ENCODE assay signal across 2 cellular contexts in genomic region chr1:201775380-201775779, GRCh38.
TF ChIP-seq lines count a peak whose summit lies in the region.

No MANE protein-coding gene starts in this region.

TF ChIP-seq in SK-N-SH, 30 proteins besides CTCF, POLR2A, EP300 and RAD21 (continued from another document):
- TF ChIP-seq POLR2AphosphoS5 (IDR thresholded peaks at IDR 0.05; ENCODE audit: low read depth, low read length) (no peak), FOXJ3 (CRISPR knock-in tag; IDR thresholded peaks at IDR 0.05) (no peak), TCF12 (IDR thresholded peaks at IDR 0.05) (no peak), YY1 (IDR thresholded peaks at IDR 0.05; ENCODE audit: low read depth) (no peak), MAX (IDR thresholded peaks at IDR 0.05; ENCODE audit: low read depth) (no peak), FOSL2 (IDR thresholded peaks at IDR 0.05; ENCODE audit: borderline replicate concordance, low read depth) (no peak), NRF1 (IDR thresholded peaks at IDR 0.05; ENCODE audit: low read depth, low read length) (no peak), SMC3 (IDR thresholded peaks at IDR 0.05; ENCODE audit: low read depth, low read length) (no peak)
- TF ChIP-seq, protein P1, sequence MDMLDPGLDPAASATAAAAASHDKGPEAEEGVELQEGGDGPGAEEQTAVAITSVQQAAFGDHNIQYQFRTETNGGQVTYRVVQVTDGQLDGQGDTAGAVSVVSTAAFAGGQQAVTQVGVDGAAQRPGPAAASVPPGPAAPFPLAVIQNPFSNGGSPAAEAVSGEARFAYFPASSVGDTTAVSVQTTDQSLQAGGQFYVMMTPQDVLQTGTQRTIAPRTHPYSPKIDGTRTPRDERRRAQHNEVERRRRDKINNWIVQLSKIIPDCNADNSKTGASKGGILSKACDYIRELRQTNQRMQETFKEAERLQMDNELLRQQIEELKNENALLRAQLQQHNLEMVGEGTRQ (IDR thresholded peaks at IDR 0.05; ENCODE audit: borderline replicate concordance, low read depth, low read length), result no peak

TF ChIP-seq in SK-N-SH treated with all-trans-retinoic acid at 6 μM for 48 hours, 23 proteins besides CTCF, POLR2A, EP300 and RAD21 (continued from another document):
- no peak for TF ChIP-seq ZFP30 (CRISPR knock-in tag; IDR thresholded peaks at IDR 0.05)
- TF ChIP-seq ZNF8 (CRISPR knock-in tag; IDR thresholded peaks at IDR 0.05), result no peak
- TF ChIP-seq ZC3H10 (CRISPR knock-in tag; IDR thresholded peaks at IDR 0.05), result no peak
- no peak for TF ChIP-seq ESRRG (CRISPR knock-in tag; IDR thresholded peaks at IDR 0.05)
- TF ChIP-seq, protein P2, sequence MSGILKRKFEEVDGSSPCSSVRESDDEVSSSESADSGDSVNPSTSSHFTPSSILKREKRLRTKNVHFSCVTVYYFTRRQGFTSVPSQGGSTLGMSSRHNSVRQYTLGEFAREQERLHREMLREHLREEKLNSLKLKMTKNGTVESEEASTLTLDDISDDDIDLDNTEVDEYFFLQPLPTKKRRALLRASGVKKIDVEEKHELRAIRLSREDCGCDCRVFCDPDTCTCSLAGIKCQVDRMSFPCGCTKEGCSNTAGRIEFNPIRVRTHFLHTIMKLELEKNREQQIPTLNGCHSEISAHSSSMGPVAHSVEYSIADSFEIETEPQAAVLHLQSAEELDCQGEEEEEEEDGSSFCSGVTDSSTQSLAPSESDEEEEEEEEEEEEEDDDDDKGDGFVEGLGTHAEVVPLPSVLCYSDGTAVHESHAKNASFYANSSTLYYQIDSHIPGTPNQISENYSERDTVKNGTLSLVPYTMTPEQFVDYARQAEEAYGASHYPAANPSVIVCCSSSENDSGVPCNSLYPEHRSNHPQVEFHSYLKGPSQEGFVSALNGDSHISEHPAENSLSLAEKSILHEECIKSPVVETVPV (CRISPR knock-in tag; IDR thresholded peaks at IDR 0.05), result no peak
- TF ChIP-seq GLIS3 (CRISPR knock-in tag; IDR thresholded peaks at IDR 0.05), result no peak
- TF ChIP-seq RARB (CRISPR knock-in tag; IDR thresholded peaks at IDR 0.05), result no peak
- TF ChIP-seq ZNF565 (CRISPR knock-in tag; conservative IDR thresholded peaks at IDR 0.05; ENCODE audit: low read depth), result no peak
- no peak for TF ChIP-seq PATZ1 (CRISPR knock-in tag; IDR thresholded peaks at IDR 0.05; ENCODE audit: borderline replicate concordance)
TF ChIP-seq in SK-N-SH treated with all-trans-retinoic acid at 6 μM for 48 hours: peak in this region for 0.
